13 cellular contexts compared by ENCODE assay signal in the genomic region with DNA sequence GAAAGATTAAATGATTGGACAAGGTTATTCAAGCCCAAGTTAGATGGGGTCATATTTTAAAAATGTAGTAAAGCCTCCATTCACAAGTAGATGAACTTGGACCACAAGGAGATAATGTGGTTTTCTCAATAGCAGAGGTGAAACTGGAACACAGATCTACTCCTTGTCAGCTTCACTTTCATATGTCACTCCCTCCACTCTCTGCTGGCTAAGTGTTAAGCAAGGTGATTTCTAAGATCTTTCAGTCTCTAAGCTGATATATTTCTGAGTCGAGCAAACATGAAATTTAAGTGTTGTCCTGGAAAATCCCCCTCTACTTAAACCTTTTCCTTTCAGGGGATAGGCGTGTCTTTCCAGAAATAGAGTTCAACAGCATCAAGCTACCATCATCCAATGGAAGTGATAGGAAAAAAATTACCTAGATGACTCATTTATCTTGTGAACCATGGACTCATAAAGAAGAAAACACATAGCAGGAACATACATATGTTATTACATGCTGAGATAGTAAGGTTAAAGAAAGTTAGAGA.
A peak's percentile ranks its signal among the peaks of the same experiment; 100 is the strongest.
DNase-seq lines count a peak whose midpoint lies in the region; ATAC-seq, FAIRE-seq and TF ChIP-seq lines count a peak whose summit lies in the region.
"Had no signal": no experiment of that assay in that cellular context is flagged by ENCODE, and none has a peak within 500 bp of the region (broad histone marks: within the 10 kb centered on the region; RNA-seq: fewer than 3 reads in every experiment).

No MANE protein-coding gene starts in this region.

- H3K36me3 ChIP-seq in Karpas-422 (ENCODE audit: insufficient read depth, low read length) = no peaks in the 10 kb centered on the region

- no peaks in the 10 kb centered on the region for H3K9me3 ChIP-seq in Karpas-422 (ENCODE audit: low read length)

- H3K9me3 Mint-ChIP-seq in activated naive CD8-positive, alpha-beta T cell treated with anti-CD3 and anti-CD28 coated beads, Interleukin-2, amount 10 ng/mL, durations not matched to agents 7 days and 5 days = peaks cover 3% of the 10 kb centered on the region
- H3K9me3 Mint-ChIP-seq in nephron progenitor cell (no peaks in the 10 kb centered on the region), progenitor cell of endocrine pancreas (ENCODE audit: low read depth) (peaks cover 9% of the 10 kb centered on the region)
- H3K9me3 Mint-ChIP-seq: CD4-positive, alpha-beta T cell had no signal

- no peak for FAIRE-seq in urothelium cell line (lab: Jason Lieb, UNC)

- no peaks in the 10 kb centered on the region for H4K20me1 ChIP-seq in Karpas-422 (ENCODE audit: insufficient read depth, low read depth, low read length)

- peaks cover 10% of the 10 kb centered on the region for H3K4me1 Mint-ChIP-seq in activated naive CD8-positive, alpha-beta T cell treated with anti-CD3 and anti-CD28 coated beads, Interleukin-2, amount 10 ng/mL, durations not matched to agents 7 days and 5 days
- H3K4me1 Mint-ChIP-seq in nephron progenitor cell (peaks cover 13% of the 10 kb centered on the region), progenitor cell of endocrine pancreas (ENCODE audit: low read depth) (peaks cover 6% of the 10 kb centered on the region)

- no peak overlapping the region for H3K4me2 ChIP-seq in Karpas-422 (ENCODE audit: low read depth, low read length, poor library complexity, severe bottlenecking)

- ATAC-seq in GM18505 (IDR thresholded peaks at IDR 0.05; ENCODE audit: unreplicated experiment) (peak; percentile 82), GM19467 (IDR thresholded peaks at IDR 0.05; ENCODE audit: unreplicated experiment) (peak; percentile 77), HG03060 (IDR thresholded peaks at IDR 0.05; ENCODE audit: low read depth, unreplicated experiment) (peak; percentile 78)
- ATAC-seq in activated naive CD8-positive, alpha-beta T cell treated with anti-CD3 and anti-CD28 coated beads, Interleukin-2, amount 10 ng/mL, durations not matched to agents 7 days and 5 days (ENCODE audit: low read depth) = peak; percentile 82
- ATAC-seq: left ventricle myocardium superior had no signal

- H3K9me2 ChIP-seq in Karpas-422 (replicated peaks; ENCODE audit: insufficient read depth, low read length) = no peaks in the 10 kb centered on the region

- POLR2A ChIA-PET in activated naive CD8-positive, alpha-beta T cell treated with anti-CD3 and anti-CD28 coated beads, Interleukin-2, amount 10 ng/mL, durations not matched to agents 7 days and 5 days (lab: Charles Lee) = no interaction called here

- no peak for TF ChIP-seq POLR2A in GM18505 (IDR thresholded peaks at IDR 0.05; ENCODE audit: borderline replicate concordance, extremely low read depth, insufficient read depth, insufficient read length)

- no peak for TF ChIP-seq CTCF in nephron progenitor cell (IDR thresholded peaks at IDR 0.05)
- no peak for TF ChIP-seq CTCF in progenitor cell of endocrine pancreas (IDR thresholded peaks at IDR 0.05; ENCODE audit: unreplicated experiment)

- H3K4me1 ChIP-seq in Karpas-422 (ENCODE audit: low read length) = no peaks in the 10 kb centered on the region

- H3K27me3 Mint-ChIP-seq in activated naive CD8-positive, alpha-beta T cell treated with anti-CD3 and anti-CD28 coated beads, Interleukin-2, amount 10 ng/mL, durations not matched to agents 7 days and 5 days = no peaks in the 10 kb centered on the region
- H3K27me3 Mint-ChIP-seq in nephron progenitor cell (ENCODE audit: low read depth, poor library complexity) = no peaks in the 10 kb centered on the region
- H3K27me3 Mint-ChIP-seq in progenitor cell of endocrine pancreas = no peaks in the 10 kb centered on the region
- H3K27me3 Mint-ChIP-seq: CD4-positive, alpha-beta T cell had no signal

- DNase-seq in activated naive CD8-positive, alpha-beta T cell treated with anti-CD3 and anti-CD28 coated beads, Interleukin-2, amount 10 ng/mL, durations not matched to agents 7 days and 5 days = no peak
- no peak for DNase-seq in nephron progenitor cell
- no peak for DNase-seq in urothelium cell line (ENCODE audit: low spot score)
- DNase-seq in progenitor cell of endocrine pancreas (ENCODE audit: low spot score, unreplicated experiment) = no peak
- DNase-seq in Karpas-422 = no peak
- DNase-seq: CD4-positive, alpha-beta T cell; GOT3; left ventricle myocardium superior; NCI-H1092 treated with DMSO at 0.1 percent for 48 hours; SHP77 treated with DMSO at 0.1 percent for 48 hours had no signal

- H3K79me2 ChIP-seq in Karpas-422 (ENCODE audit: low read length) = no peaks in the 10 kb centered on the region

- H2AFZ ChIP-seq in Karpas-422 (ENCODE audit: low read length) = no peak overlapping the region

- H3K27me3 ChIP-seq in Karpas-422 (ENCODE audit: low read length) = no peaks in the 10 kb centered on the region

- no peak overlapping the region for H3K9ac ChIP-seq in Karpas-422 (ENCODE audit: low read length)

- peak overlapping the region; percentile 29 for H3K4me3 Mint-ChIP-seq in activated naive CD8-positive, alpha-beta T cell treated with anti-CD3 and anti-CD28 coated beads, Interleukin-2, amount 10 ng/mL, durations not matched to agents 7 days and 5 days
- no peak overlapping the region for H3K4me3 Mint-ChIP-seq in nephron progenitor cell
- H3K4me3 Mint-ChIP-seq in progenitor cell of endocrine pancreas (ENCODE audit: low read depth) = no peak overlapping the region
- H3K4me3 Mint-ChIP-seq: CD4-positive, alpha-beta T cell had no signal

- H3K36me3 Mint-ChIP-seq in activated naive CD8-positive, alpha-beta T cell treated with anti-CD3 and anti-CD28 coated beads, Interleukin-2, amount 10 ng/mL, durations not matched to agents 7 days and 5 days = peaks cover 4% of the 10 kb centered on the region
- H3K36me3 Mint-ChIP-seq in nephron progenitor cell (ENCODE audit: low read depth) = no peaks in the 10 kb centered on the region
- peaks cover 1% of the 10 kb centered on the region for H3K36me3 Mint-ChIP-seq in progenitor cell of endocrine pancreas (ENCODE audit: insufficient read depth)

- H3K27ac Mint-ChIP-seq in activated naive CD8-positive, alpha-beta T cell treated with anti-CD3 and anti-CD28 coated beads, Interleukin-2, amount 10 ng/mL, durations not matched to agents 7 days and 5 days = peak overlapping the region; percentile 44
- H3K27ac Mint-ChIP-seq in nephron progenitor cell (no peak overlapping the region), progenitor cell of endocrine pancreas (no peak overlapping the region)
- H3K27ac Mint-ChIP-seq: CD4-positive, alpha-beta T cell had no signal

- no peak overlapping the region for H3K4me3 ChIP-seq in Karpas-422 (ENCODE audit: low read length)

- H3K27ac ChIP-seq in Karpas-422 (ENCODE audit: low read length) = no peak overlapping the region
